Comparison of ENCODE assay signal across 30 cellular contexts in genomic region chr7:25600521-25600920, GRCh38.
"Had no signal": no experiment of that assay in that cellular context is flagged by ENCODE, and none has a peak within 500 bp of the region (broad histone marks: within the 10 kb centered on the region; RNA-seq: fewer than 3 reads in every experiment).

No MANE protein-coding gene starts in this region.

- H3K9me3 Mint-ChIP-seq: naive B cell, type B pancreatic cell had no signal

- DNase-seq: naive B cell; naive thymus-derived CD8-positive, alpha-beta T cell; nucleus accumbens; pancreas; retina; right cardiac atrium; right lobe of liver; sigmoid colon; small intestine; spleen; stimulated activated CD4-positive, alpha-beta T cell treated with anti-CD3 and anti-CD28 coated beads, Interleukin-12 subunit alpha, Interleukin-12 subunit beta, amount 100 ng/mL, for 4 hours; stimulated activated CD4-positive, alpha-beta T cell treated with anti-CD3 and anti-CD28 coated beads, Interleukin-1b, Interleukin-23, amount 100 ng/mL, for 48 hours; stimulated activated CD4-positive, alpha-beta T cell treated with anti-CD3 and anti-CD28 coated beads, Interleukin-4, amount 100 ng/mL, for 1 hour; stimulated activated CD4-positive, alpha-beta T cell treated with anti-CD3 and anti-CD28 coated beads, Interleukin-4, amount 100 ng/mL, for 4 hours; stimulated activated CD8-positive, alpha-beta memory T cell treated with anti-CD3 and anti-CD28 coated beads, Interleukin-4, amount 100 ng/mL, for 48 hours; stimulated activated naive CD4-positive, alpha-beta T cell; stimulated activated naive CD8-positive, alpha-beta T cell treated with anti-CD3 and anti-CD28 coated beads, Interleukin-15, amount 100 ng/mL, for 72 hours; stimulated activated naive CD8-positive, alpha-beta T cell treated with anti-CD3 and anti-CD28 coated beads, Interleukin-15, Interleukin-2, amounts not matched to agents 100 U/mL and 50 U/mL, for 24 hours; substantia nigra; testis; tibial artery; transverse colon; upper lobe of right lung; uterus had no signal

- H3K4me1 Mint-ChIP-seq: stimulated activated memory B cell treated with anti-CD40 and anti-IgM and Interleukin-4, amounts not matched to agents 10 μg/mL and 1 μg/mL and 100 μg/mL, for 72 hours had no signal

- H3K27me3 Mint-ChIP-seq: naive B cell; naive thymus-derived CD8-positive, alpha-beta T cell; stimulated activated naive CD8-positive, alpha-beta T cell treated with anti-CD3 and anti-CD28 coated beads, Interleukin-15, amount 100 ng/mL, for 72 hours; type B pancreatic cell had no signal

- H3K9me3 ChIP-seq: neutrophil, pancreas, prostate gland, right lobe of liver, sigmoid colon, suprapubic skin, testis, tibial artery, transverse colon, upper lobe of right lung, uterus had no signal

- H3K4me3 Mint-ChIP-seq: naive thymus-derived CD8-positive, alpha-beta T cell; natural killer cell treated with Interleukin-12 subunit alpha and Interleukin-12 subunit beta and Interleukin-15 and Interleukin-18, amount 100 ng/mL, for 72 hours; stimulated activated memory B cell treated with anti-CD40 and anti-IgM and Interleukin-4, amounts not matched to agents 10 μg/mL and 1 μg/mL and 100 μg/mL, for 72 hours; stimulated activated naive CD8-positive, alpha-beta T cell treated with anti-CD3 and anti-CD28 coated beads, Interleukin-15, amount 100 ng/mL, for 72 hours; type B pancreatic cell had no signal

- H3K27ac Mint-ChIP-seq: naive B cell; natural killer cell treated with Interleukin-12 subunit alpha and Interleukin-12 subunit beta and Interleukin-15 and Interleukin-18, amount 100 ng/mL, for 72 hours; stimulated activated memory B cell treated with anti-CD40 and anti-IgM and Interleukin-4, amounts not matched to agents 10 μg/mL and 1 μg/mL and 100 μg/mL, for 72 hours; stimulated activated naive CD8-positive, alpha-beta T cell treated with anti-CD3 and anti-CD28 coated beads, Interleukin-15, amount 100 ng/mL, for 72 hours; type B pancreatic cell had no signal

- H3K36me3 ChIP-seq: neutrophil, pancreas, prostate gland, right lobe of liver, sigmoid colon, spleen, suprapubic skin, tibial artery, transverse colon, upper lobe of right lung, uterus had no signal

- FAIRE-seq: pancreas, small intestine had no signal

- H3K4me1 ChIP-seq: prostate gland, sigmoid colon, testis, upper lobe of right lung, uterus had no signal

- H3K4me3 ChIP-seq: pancreas, prostate gland, right lobe of liver, sigmoid colon, spleen, suprapubic skin, testis, tibial artery, transverse colon, upper lobe of right lung, uterus had no signal

- H3K36me3 Mint-ChIP-seq: natural killer cell treated with Interleukin-12 subunit alpha and Interleukin-12 subunit beta and Interleukin-15 and Interleukin-18, amount 100 ng/mL, for 72 hours; stimulated activated memory B cell treated with anti-CD40 and anti-IgM and Interleukin-4, amounts not matched to agents 10 μg/mL and 1 μg/mL and 100 μg/mL, for 72 hours; type B pancreatic cell had no signal

- H3K27me3 ChIP-seq: pancreas, right lobe of liver, sigmoid colon, suprapubic skin, testis, tibial artery, transverse colon, upper lobe of right lung, uterus had no signal

- H3K27ac ChIP-seq: neutrophil, pancreas, prostate gland, right lobe of liver, sigmoid colon, spleen, suprapubic skin, testis, tibial artery, transverse colon, upper lobe of right lung had no signal
